ENCODE assay signal across 13 cellular contexts in the genomic region with DNA sequence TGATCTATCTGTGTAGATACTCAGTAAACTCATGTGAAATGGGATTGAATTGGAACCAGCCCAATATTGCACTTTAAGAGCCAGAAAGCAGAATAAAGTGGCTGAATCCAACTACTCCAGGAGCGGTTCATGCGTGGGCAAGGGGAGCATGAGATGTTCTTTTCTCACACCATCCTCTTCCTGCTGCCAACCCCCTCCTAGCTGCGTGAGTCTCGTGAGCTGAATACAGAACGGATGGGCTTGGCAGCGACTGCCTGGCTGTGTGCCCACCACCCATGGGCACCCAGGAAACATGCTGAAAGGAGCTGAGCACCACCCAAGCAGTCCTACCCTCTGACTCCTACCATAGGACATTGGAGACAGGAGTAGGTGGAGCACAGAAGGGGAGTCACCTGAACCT.
"Had no signal": no experiment of that assay in that cellular context is flagged by ENCODE, and none has a peak within 500 bp of the region (broad histone marks: within the 10 kb centered on the region; RNA-seq: fewer than 3 reads in every experiment).

No MANE protein-coding gene starts in this region.

- ATAC-seq: foreskin keratinocyte, left lung, lower lobe of right lung, natural killer cell, pancreas, right cardiac atrium had no signal

- DNase-seq: dermis blood vessel endothelial cell; foreskin keratinocyte; immature natural killer cell; left lung; lower lobe of right lung; natural killer cell; nucleus accumbens; pancreas; right cardiac atrium; stimulated activated CD4-positive, alpha-beta T cell treated with anti-CD3 and anti-CD28 coated beads, Interleukin-2, amount 100 ng/mL, for 48 hours; stimulated activated naive CD4-positive, alpha-beta T cell treated with Interleukin-2 at 50 U/mL for 16 hours; tibial artery; upper lobe of left lung had no signal
